Comparison of ENCODE assay signal across 32 cellular contexts in the genomic region with DNA sequence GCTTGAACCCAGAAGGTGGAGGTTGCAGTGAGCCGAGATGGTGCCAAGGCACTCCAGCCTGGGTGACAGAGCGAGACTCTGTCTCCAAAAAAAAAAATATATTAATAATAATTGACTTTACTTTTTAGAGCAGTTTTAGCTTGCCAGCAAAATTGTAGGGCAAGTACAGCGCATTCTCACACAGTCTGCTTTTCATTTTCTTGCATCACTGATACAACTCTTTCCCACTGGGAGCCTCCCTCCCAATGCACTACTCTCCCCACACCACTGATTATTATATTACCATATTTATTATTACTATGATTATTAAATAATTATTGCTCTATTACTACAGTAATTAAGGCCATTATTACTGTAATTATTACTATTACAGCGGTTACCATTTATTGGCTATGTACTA.
"Had no signal": no experiment of that assay in that cellular context is flagged by ENCODE, and none has a peak within 500 bp of the region (broad histone marks: within the 10 kb centered on the region; RNA-seq: fewer than 3 reads in every experiment).

No MANE protein-coding gene starts in this region.

- H3K4me1 ChIP-seq: ascending aorta had no signal

- H3K9me3 ChIP-seq: ascending aorta had no signal

- H3K27me3 Mint-ChIP-seq: activated CD4-positive, alpha-beta memory T cell treated with anti-CD3 and anti-CD28 coated beads for 36 hours; activated CD4-positive, alpha-beta T cell treated with anti-CD3 and anti-CD28 coated beads for 36 hours had no signal

- H3K27ac Mint-ChIP-seq: activated B cell treated with CpG ODN at 0.5 μM for 24 hours; activated CD4-positive, alpha-beta memory T cell treated with anti-CD3 and anti-CD28 coated beads for 36 hours; activated CD4-positive, alpha-beta T cell treated with anti-CD3 and anti-CD28 coated beads for 36 hours; activated CD8-positive, alpha-beta T cell treated with anti-CD3 and anti-CD28 coated beads for 36 hours; activated naive CD4-positive, alpha-beta T cell treated with anti-CD3 and anti-CD28 coated beads for 36 hours; activated naive CD4-positive, alpha-beta T cell treated with anti-CD3 and anti-CD28 coated beads, Interleukin-2, amount 50 U/mL, for 24 hours; activated naive CD8-positive, alpha-beta T cell; activated naive CD8-positive, alpha-beta T cell treated with anti-CD3 and anti-CD28 coated beads, Interleukin-2, amount 10 ng/mL, durations not matched to agents 7 days and 5 days; activated naive CD8-positive, alpha-beta T cell treated with anti-CD3 and anti-CD28 coated beads, Interleukin-2, amount 50 U/mL, for 24 hours; activated T-cell treated with anti-CD3 and anti-CD28 coated beads, Interleukin-2, amount 50 U/mL, for 72 hours; activated T-helper 1 cell treated with anti-CD3 and anti-CD28 coated beads, Interleukin-12 subunit alpha, Interleukin-12 subunit beta, Interleukin-2, Interleukin-4 antibody, amounts not matched to agents 30 ng/mL and 10 ng/mL and 1 ng/mL, durations not matched to agents 14 hours and 24 hours and 36 hours; activated T-helper 17 cell treated with anti-CD3 and anti-CD28 coated beads, Interleukin-2, amount 50 U/mL, for 72 hours; T-cell; T-helper 17 cell had no signal

- H3K4me3 Mint-ChIP-seq: activated B cell treated with CpG ODN at 0.5 μM for 24 hours; activated CD4-positive, alpha-beta memory T cell treated with anti-CD3 and anti-CD28 coated beads for 36 hours; activated CD4-positive, alpha-beta T cell treated with anti-CD3 and anti-CD28 coated beads for 36 hours; activated CD8-positive, alpha-beta T cell treated with anti-CD3 and anti-CD28 coated beads for 36 hours; activated naive CD4-positive, alpha-beta T cell treated with anti-CD3 and anti-CD28 coated beads for 36 hours; activated naive CD4-positive, alpha-beta T cell treated with anti-CD3 and anti-CD28 coated beads, Interleukin-2, amount 50 U/mL, for 24 hours; activated naive CD8-positive, alpha-beta T cell; activated naive CD8-positive, alpha-beta T cell treated with anti-CD3 and anti-CD28 coated beads, Interleukin-2, amount 10 ng/mL, durations not matched to agents 7 days and 5 days; activated naive CD8-positive, alpha-beta T cell treated with anti-CD3 and anti-CD28 coated beads, Interleukin-2, amount 50 U/mL, for 24 hours; activated T-cell treated with anti-CD3 and anti-CD28 coated beads, Interleukin-2, amount 50 U/mL, for 4 hours; activated T-cell treated with anti-CD3 and anti-CD28 coated beads, Interleukin-2, amount 50 U/mL, for 72 hours; activated T-helper 1 cell treated with anti-CD3 and anti-CD28 coated beads, Interleukin-12 subunit alpha, Interleukin-12 subunit beta, Interleukin-2, Interleukin-4 antibody, amounts not matched to agents 30 ng/mL and 10 ng/mL and 1 ng/mL, durations not matched to agents 14 hours and 24 hours and 36 hours; activated T-helper 17 cell treated with anti-CD3 and anti-CD28 coated beads, Interleukin-2, amount 50 U/mL, for 72 hours; brain; T-cell; T-helper 17 cell had no signal

- H3K36me3 ChIP-seq: ascending aorta, cardiac muscle cell had no signal

- ATAC-seq: activated CD4-positive, alpha-beta T cell treated with anti-CD3 and anti-CD28 coated beads for 36 hours; activated CD8-positive, alpha-beta T cell treated with anti-CD3 and anti-CD28 coated beads for 36 hours; activated naive CD8-positive, alpha-beta T cell treated with anti-CD3 and anti-CD28 coated beads, Interleukin-2, amount 50 U/mL, for 24 hours; activated T-cell treated with anti-CD3 and anti-CD28 coated beads, Interleukin-2, amount 50 U/mL, for 4 hours; activated T-cell treated with anti-CD3 and anti-CD28 coated beads, Interleukin-2, amount 50 U/mL, for 72 hours; activated T-helper 17 cell treated with anti-CD3 and anti-CD28 coated beads, Interleukin-2, amount 50 U/mL, for 72 hours; T-cell; T-helper 17 cell had no signal

- H3K36me3 Mint-ChIP-seq: activated CD4-positive, alpha-beta memory T cell treated with anti-CD3 and anti-CD28 coated beads for 36 hours; activated naive CD4-positive, alpha-beta T cell treated with anti-CD3 and anti-CD28 coated beads, Interleukin-2, amount 50 U/mL, for 24 hours; activated naive CD8-positive, alpha-beta T cell; activated naive CD8-positive, alpha-beta T cell treated with anti-CD3 and anti-CD28 coated beads, Interleukin-2, amount 10 ng/mL, durations not matched to agents 7 days and 5 days; brain; T-cell had no signal

- H3K9me3 Mint-ChIP-seq: activated B cell treated with CpG ODN at 0.5 μM for 24 hours; activated CD4-positive, alpha-beta memory T cell treated with anti-CD3 and anti-CD28 coated beads for 36 hours; activated CD8-positive, alpha-beta T cell treated with anti-CD3 and anti-CD28 coated beads for 36 hours; activated naive CD4-positive, alpha-beta T cell treated with anti-CD3 and anti-CD28 coated beads for 36 hours; activated naive CD4-positive, alpha-beta T cell treated with anti-CD3 and anti-CD28 coated beads, Interleukin-2, amount 50 U/mL, for 24 hours; activated naive CD8-positive, alpha-beta T cell treated with anti-CD3 and anti-CD28 coated beads, Interleukin-2, amount 10 ng/mL, durations not matched to agents 7 days and 5 days; activated naive CD8-positive, alpha-beta T cell treated with anti-CD3 and anti-CD28 coated beads, Interleukin-2, amount 50 U/mL, for 24 hours; activated T-cell treated with anti-CD3 and anti-CD28 coated beads, Interleukin-2, amount 50 U/mL, for 4 hours; activated T-cell treated with anti-CD3 and anti-CD28 coated beads, Interleukin-2, amount 50 U/mL, for 72 hours; activated T-helper 1 cell treated with anti-CD3 and anti-CD28 coated beads, Interleukin-12 subunit alpha, Interleukin-12 subunit beta, Interleukin-2, Interleukin-4 antibody, amounts not matched to agents 30 ng/mL and 10 ng/mL and 1 ng/mL, durations not matched to agents 14 hours and 24 hours and 36 hours; activated T-helper 17 cell treated with anti-CD3 and anti-CD28 coated beads, Interleukin-2, amount 50 U/mL, for 72 hours; T-cell had no signal

- H3K4me3 ChIP-seq: ascending aorta, cardiac muscle cell had no signal

- H3K27ac ChIP-seq: ascending aorta, cardiac muscle cell, VCaP had no signal

- DNase-seq: activated B cell treated with CpG ODN at 0.5 μM for 24 hours; activated CD4-positive, alpha-beta memory T cell treated with anti-CD3 and anti-CD28 coated beads for 36 hours; activated CD4-positive, alpha-beta T cell treated with anti-CD3 and anti-CD28 coated beads for 1 hour; activated CD4-positive, alpha-beta T cell treated with anti-CD3 and anti-CD28 coated beads for 36 hours; activated CD4-positive, alpha-beta T cell treated with anti-CD3 and anti-CD28 coated beads for 48 hours; activated CD4-positive, alpha-beta T cell treated with anti-CD3 and anti-CD28 coated beads, Interleukin-2, amount 50 U/mL, for 1 hour; activated CD4-positive, alpha-beta T cell treated with anti-CD3 and anti-CD28 coated beads, Interleukin-2, amount 50 U/mL, for 4 hours; activated CD8-positive, alpha-beta memory T cell treated with anti-CD3 and anti-CD28 coated beads, Interleukin-2, amount 50 U/mL, for 4 hours; activated CD8-positive, alpha-beta T cell treated with anti-CD3 and anti-CD28 coated beads for 36 hours; activated effector memory CD4-positive, alpha-beta T cell treated with anti-CD3 and anti-CD28 coated beads, Interleukin-2, amount 50 U/mL, for 16 hours; activated gamma-delta T cell treated with Interleukin-2 at 50 U/mL for 16 hours; activated naive CD4-positive, alpha-beta T cell; activated naive CD4-positive, alpha-beta T cell treated with anti-CD3 and anti-CD28 coated beads for 36 hours; activated naive CD8-positive, alpha-beta T cell treated with anti-CD3 and anti-CD28 coated beads, Interleukin-2, amount 10 ng/mL, durations not matched to agents 7 days and 5 days; activated naive CD8-positive, alpha-beta T cell treated with anti-CD3 and anti-CD28 coated beads, Interleukin-2, amount 50 U/mL, for 24 hours; activated T-cell treated with anti-CD3 and anti-CD28 coated beads for 4 hours; activated T-cell treated with anti-CD3 and anti-CD28 coated beads, Interleukin-2, amount 50 U/mL, for 1 hour; activated T-cell treated with anti-CD3 and anti-CD28 coated beads, Interleukin-2, amount 50 U/mL, for 4 hours; activated T-cell treated with anti-CD3 and anti-CD28 coated beads, Interleukin-2, amount 50 U/mL, for 72 hours; amygdala; central memory CD4-positive, alpha-beta T cell; T-cell; T-helper 17 cell; T1000 had no signal

- H3K4me1 Mint-ChIP-seq: activated B cell treated with CpG ODN at 0.5 μM for 24 hours had no signal

- H3K27me3 ChIP-seq: ascending aorta, cardiac muscle cell had no signal
